In the genomic region with DNA sequence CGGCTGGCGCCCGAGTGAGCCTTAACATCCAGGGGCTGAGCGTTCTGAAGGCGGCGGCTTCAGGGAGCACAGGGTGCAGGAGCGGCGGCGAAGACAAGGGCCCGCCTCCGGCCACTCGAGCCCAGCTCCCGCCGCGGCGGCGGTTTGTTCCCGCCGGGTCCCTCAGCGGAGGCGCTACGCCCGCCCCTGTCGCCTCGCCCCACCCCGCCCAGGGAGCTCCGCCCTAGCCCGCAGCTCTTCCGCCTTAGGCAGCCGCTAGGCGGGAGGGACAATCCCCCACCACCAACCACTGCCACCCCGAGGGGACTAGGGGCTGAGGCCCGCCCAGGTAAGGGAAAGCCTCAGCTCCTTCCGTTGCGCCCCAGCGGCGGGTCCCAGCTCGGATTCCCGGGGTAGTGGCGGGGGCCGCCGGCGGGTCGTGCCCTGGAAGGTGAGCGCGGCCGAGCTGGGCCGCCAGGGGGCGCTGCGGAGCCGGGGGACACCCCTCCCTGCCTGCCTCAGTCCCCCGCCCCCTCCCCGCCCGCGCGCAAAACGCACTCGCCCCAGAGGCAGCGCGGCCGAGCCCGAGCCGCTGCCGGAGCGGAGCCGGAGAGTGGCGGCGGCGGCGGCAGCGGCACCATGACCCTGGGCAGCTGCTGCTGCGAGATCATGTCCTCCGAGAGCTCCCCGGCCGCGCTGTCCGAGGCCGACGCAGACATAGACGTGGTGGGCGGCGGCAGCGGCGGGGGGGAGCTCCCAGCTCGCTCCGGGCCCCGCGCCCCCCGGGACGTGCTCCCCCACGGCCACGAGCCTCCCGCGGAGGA, we compare ENCODE assay signal across 8 cellular contexts.
DNase-seq lines count a peak whose midpoint lies in the region; ATAC-seq and TF ChIP-seq lines count a peak whose summit lies in the region.

A gene (plus strand): TSS at position 527 of the 803 bp plus-strand sequence. CDS start 92 bp downstream, at position 619.

- H3K36me3 ChIP-seq in WERI-Rb-1: no peaks in the 10 kb centered on the region

- peaks cover 47% of the 10 kb centered on the region for H3K27me3 ChIP-seq in WERI-Rb-1 (ENCODE audit: insufficient read depth, low read depth, severe bottlenecking)

- ATAC-seq in GM18858 (IDR thresholded peaks at IDR 0.05; ENCODE audit: unreplicated experiment): peak; percentile 73
- peak; percentile 83 for ATAC-seq in HG03064 (IDR thresholded peaks at IDR 0.05; ENCODE audit: low read depth, unreplicated experiment)

- no peaks in the 10 kb centered on the region for H3K9me3 ChIP-seq in WERI-Rb-1 (ENCODE audit: severe bottlenecking)

- peak within 1 kb of the TSS; percentile 56 for H3K4me3 ChIP-seq in WERI-Rb-1 (ENCODE audit: low read depth, low read length)

- H3K27ac ChIP-seq in WERI-Rb-1 (peak within 1 kb of the TSS; percentile 74), caudate nucleus (ENCODE audit: low read depth, low read length) (peak within 1 kb of the TSS; percentile 58)

- peak; percentile 95 for DNase-seq in AG08395 (ENCODE audit: low spot score)
- peak; percentile 87 for DNase-seq in NCI-H2171 (lab: John Stamatoyannopoulos, UW)
- peak; percentile 86 for DNase-seq in WERI-Rb-1
- peak in 44 of 61 donors; percentile 5 to 76 (median 32) for DNase-seq in caudate nucleus (lab: John Stamatoyannopoulos, UW)
- peak; percentile 75 for DNase-seq in kidney glomerular epithelial cell (lab: John Stamatoyannopoulos, UW)
- peak; percentile 84 to 93 (median 88) for DNase-seq in stimulated activated CD4-positive, alpha-beta T cell treated with anti-CD3 and anti-CD28 coated beads, Interleukin-1b, Interleukin-23, amount 100 ng/mL, for 24 hours (ENCODE audit: low read depth in 4 of 4, low spot score in 1 of 4)

- TF ChIP-seq CTCF in WERI-Rb-1 (IDR thresholded peaks at IDR 0.05; ENCODE audit: low read depth, low read length): peak; percentile 83

Comparison
In these comparisons a context has a peak if more than half of its experiments do, and no peak if none do; other contexts are left out.
1. Peak in every context shown above with its lines: DNase-seq, ATAC-seq, H3K4me3 ChIP-seq and H3K27ac ChIP-seq.
2. DNase-seq: peak in every context shown above with its lines; median percentile 95 in AG08395; 88 in stimulated activated CD4-positive, alpha-beta T cell treated with anti-CD3 and anti-CD28 coated beads, Interleukin-1b, Interleukin-23, amount 100 ng/mL, for 24 hours; 87 in NCI-H2171; 86 in WERI-Rb-1; 75 in kidney glomerular epithelial cell; 32 in caudate nucleus.